In the genomic region with DNA sequence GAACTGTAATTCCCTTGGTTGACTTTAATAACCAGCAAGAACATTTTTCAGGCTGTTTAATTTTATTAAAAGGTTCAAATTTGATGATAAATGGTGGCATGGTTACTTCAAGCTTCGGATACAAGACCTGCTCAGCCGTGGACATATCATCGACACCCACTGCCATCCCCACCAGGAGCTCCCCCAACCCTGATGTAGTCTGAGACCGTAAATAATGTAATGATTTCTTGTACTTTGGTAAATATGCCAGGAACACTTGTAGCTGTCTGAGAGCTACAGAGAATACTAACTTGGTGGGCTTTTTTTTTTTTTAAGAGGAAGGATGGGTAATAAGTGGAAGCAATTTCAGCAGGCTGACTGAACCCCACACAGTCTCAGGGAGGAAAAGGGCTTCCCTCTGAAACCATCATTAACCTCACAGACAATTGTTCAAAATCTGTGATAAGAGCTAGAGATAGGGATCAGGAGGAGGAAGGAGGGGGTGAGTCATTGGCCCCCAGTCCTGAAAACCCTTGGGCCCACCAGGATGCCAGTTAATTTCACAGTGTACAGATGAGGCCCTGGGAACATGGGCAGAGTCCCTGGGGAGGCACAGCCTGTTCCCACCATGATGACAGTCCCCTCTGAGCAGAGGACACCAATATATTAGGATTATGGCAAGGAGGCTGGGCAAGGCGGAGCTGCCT, we compare ENCODE assay signal across 17 cellular contexts. TPM values are rescaled to one million over a fixed set of nuclear protein-coding genes. Genes with fewer than 3 reads are reported as not detected.
DNase-seq lines count a peak whose midpoint lies in the region; ATAC-seq, FAIRE-seq and TF ChIP-seq lines count a peak whose summit lies in the region.
"Had no signal": no experiment of that assay in that cellular context is flagged by ENCODE, and none has a peak within 500 bp of the region (broad histone marks: within the 10 kb centered on the region; RNA-seq: fewer than 3 reads in every experiment).

No MANE protein-coding gene starts in this region.

- H3K9ac ChIP-seq in HepG2 (ENCODE audit: insufficient read depth, low read depth, low read length): no peak overlapping the region

- CTCF ChIA-PET in A673 (lab: Charles Lee): no interaction called here
- CTCF ChIA-PET in HepG2 (lab: Yijun Ruan, JAX; ENCODE audit: low intra/inter-chr PET ratio, low total read pairs): no interaction called here
- CTCF ChIA-PET in Calu3 (lab: Charles Lee): interaction anchor here (0.6 kb wide), 1 partner anchor 984 kb away, joined by 5 read pairs; no protein-coding TSS in a partner anchor

- in situ Hi-C loops in HepG2 (cut with HindIII; ENCODE audit: extremely low pct_ligation_motif_present, low pct_unique_long_range_greater_than_20kb): no loop called here

- peaks cover 8% of the 10 kb centered on the region for H3K27me3 Mint-ChIP-seq in Calu3 (ENCODE audit: unreplicated experiment)

- H3K27ac ChIP-seq in A673 (ENCODE audit: low read depth, low read length, poor library complexity, severe bottlenecking): no peak overlapping the region
- no peak overlapping the region for H3K27ac ChIP-seq in HepG2 (ENCODE audit: extremely low read length, insufficient read depth, low read length)
- H3K27ac ChIP-seq: adrenal gland, prostate gland, SK-N-MC, thoracic aorta had no signal

- peak; percentile 55 for DNase-seq in A673 (ENCODE audit: low spot score)
- no peak for DNase-seq in HK-2 (ENCODE audit: unreplicated experiment)
- no peak for DNase-seq in HepG2 (ENCODE audit: low spot score)
- no peak for DNase-seq in Calu3
- DNase-seq in DMS79 (lab: John Stamatoyannopoulos, UW): no peak
- DNase-seq: activated CD8-positive, alpha-beta memory T cell treated with anti-CD3 and anti-CD28 coated beads for 24 hours; adrenal gland; NCI-H510A had no signal

- H3K36me3 ChIP-seq in A673 (ENCODE audit: insufficient read depth, low read length, poor library complexity, severe bottlenecking) (no peaks in the 10 kb centered on the region), HepG2 (replicated peaks in 1 of 2; ENCODE audit: control insufficient read depth in 1 of 2, insufficient read depth in 2 of 2, low read length in 2 of 2) (no peaks in the 10 kb centered on the region)
- H3K36me3 ChIP-seq: adrenal gland, prostate gland, thoracic aorta had no signal

- H3K79me2 ChIP-seq in HepG2 (ENCODE audit: insufficient read depth, low read length): no peaks in the 10 kb centered on the region

- peaks cover 15% of the 10 kb centered on the region for H3K4me1 ChIP-seq in A673 (ENCODE audit: insufficient read depth, low read length, poor library complexity, severe bottlenecking)
- H3K4me1 ChIP-seq in HepG2 (ENCODE audit: insufficient read depth, low read length): no peaks in the 10 kb centered on the region
- H3K4me1 ChIP-seq: adrenal gland, prostate gland had no signal

- no peak for TF ChIP-seq CTCF in A673 (conservative IDR thresholded peaks at IDR 0.05; ENCODE audit: low read depth, low read length)
- TF ChIP-seq CTCF in HepG2 (CRISPR knock-in tag; IDR thresholded peaks at IDR 0.05): no peak
- no peak for TF ChIP-seq CTCF in Calu3 (IDR thresholded peaks at IDR 0.05; ENCODE audit: unreplicated experiment)

- H3K4me3 Mint-ChIP-seq in Calu3 (ENCODE audit: low read depth, unreplicated experiment): no peak overlapping the region

- no peak overlapping the region for H3K4me3 ChIP-seq in A673 (ENCODE audit: low read depth, low read length, poor library complexity, severe bottlenecking)
- H3K4me3 ChIP-seq in HepG2 (replicated peaks in 1 of 3; ENCODE audit: insufficient read depth in 1 of 3, low read depth in 2 of 3, low read length in 3 of 3): no peak overlapping the region
- H3K4me3 ChIP-seq: adrenal gland, prostate gland, SK-N-MC, thoracic aorta had no signal

- TF ChIP-seq POLR2A in HepG2 (IDR thresholded peaks at IDR 0.05; ENCODE audit: insufficient read depth in 1 of 2, low read depth in 2 of 2, low read length in 2 of 2): no peak

- H3K4me2 ChIP-seq in HepG2 (ENCODE audit: low read depth, low read length): no peak overlapping the region

- H3K9me3 ChIP-seq in A673 (ENCODE audit: low read depth, low read length, poor library complexity, severe bottlenecking) (no peaks in the 10 kb centered on the region), HepG2 (ENCODE audit: low read length) (peaks cover 5% of the 10 kb centered on the region; the same call in 1 of the 2 replicates)
- H3K9me3 ChIP-seq: adrenal gland, prostate gland, thoracic aorta had no signal

- intact Hi-C loops in A673 (cut with micrococcal nuclease; ENCODE audit: unreplicated experiment) (no loop called here), HepG2 (cut with micrococcal nuclease; ENCODE audit: unreplicated experiment) (no loop called here), Calu3 (cut with micrococcal nuclease; ENCODE audit: unreplicated experiment) (no loop called here)

- WGBS in HepG2 (ENCODE audit: low lambda C conversion rate): 77% methylated on average over 5 of the region's 5 CpGs

- peaks cover 9% of the 10 kb centered on the region for H3K9me3 Mint-ChIP-seq in Calu3 (ENCODE audit: low read depth, unreplicated experiment)

- no peaks in the 10 kb centered on the region for H3K4me1 Mint-ChIP-seq in Calu3 (ENCODE audit: low read depth, unreplicated experiment)

- no peak for TF ChIP-seq RAD21 in HepG2 (CRISPR knock-in tag; IDR thresholded peaks at IDR 0.05)

- BruUV-seq in A673 (replicated peaks; lab: Mats Ljungman, UMichigan) (no TSS peak), HepG2 (replicated peaks; lab: Mats Ljungman, UMichigan) (no TSS peak), Calu3 (replicated peaks; lab: Mats Ljungman, UMichigan) (no TSS peak)

- no peak for FAIRE-seq in HepG2 (lab: Jason Lieb, UNC)
- FAIRE-seq: H1 had no signal

- no peak overlapping the region for H3K27ac Mint-ChIP-seq in Calu3 (ENCODE audit: unreplicated experiment)

- POLR2A ChIA-PET in A673 (lab: Charles Lee; ENCODE audit: low non-redundant PET): interaction anchor here (0.7 kb wide), 1 partner anchor 102 kb away, joined by 4 read pairs; no protein-coding TSS in a partner anchor
- POLR2A ChIA-PET in HepG2 (lab: Yijun Ruan, JAX): no interaction called here

- H3K27me3 ChIP-seq in A673 (replicated peaks; ENCODE audit: insufficient read depth, low read depth, low read length, poor library complexity) (no peaks in the 10 kb centered on the region), HepG2 (ENCODE audit: control insufficient read depth in 1 of 2, insufficient read depth in 2 of 2, low read length in 2 of 2) (no peaks in the 10 kb centered on the region)
- H3K27me3 ChIP-seq: adrenal gland had no signal

- TF ChIP-seq EP300 in HepG2 (IDR thresholded peaks at IDR 0.05; ENCODE audit: low read depth in 2 of 2, low read length in 2 of 2) (no peak), HepG2 (CRISPR knock-in tag; IDR thresholded peaks at IDR 0.05; ENCODE audit: borderline replicate concordance) (no peak)

- ATAC-seq in GM19328 (IDR thresholded peaks at IDR 0.05; ENCODE audit: unreplicated experiment): peak; percentile 23
- peak; percentile 15 for ATAC-seq in HG02840 (IDR thresholded peaks at IDR 0.05; ENCODE audit: low FRiP score, unreplicated experiment)
- peak; percentile 3 for ATAC-seq in HG03565 (IDR thresholded peaks at IDR 0.05; ENCODE audit: unreplicated experiment)
- ATAC-seq in HepG2: no peak

- H3K36me3 Mint-ChIP-seq in Calu3 (ENCODE audit: insufficient read depth, unreplicated experiment): no peaks in the 10 kb centered on the region

- H4K20me1 ChIP-seq in HepG2 (ENCODE audit: insufficient read depth, low read length): no peaks in the 10 kb centered on the region

- no peak overlapping the region for H2AFZ ChIP-seq in HepG2 (ENCODE audit: low read length)

TF ChIP-seq in HepG2, 621 proteins besides CTCF, POLR2A, EP300 and RAD21 (continues in another document):
- TF ChIP-seq ZFP1 (CRISPR knock-in tag; IDR thresholded peaks at IDR 0.05) (no peak), ZNF296 (CRISPR knock-in tag; conservative IDR thresholded peaks at IDR 0.05) (no peak), ZNF333 (CRISPR knock-in tag; IDR thresholded peaks at IDR 0.05; ENCODE audit: borderline replicate concordance) (no peak), NFIB (CRISPR knock-in tag; IDR thresholded peaks at IDR 0.05; ENCODE audit: borderline replicate concordance) (no peak), ZBTB7A (CRISPR knock-in tag; IDR thresholded peaks at IDR 0.05) (no peak), SYNCRIP (IDR thresholded peaks at IDR 0.05; ENCODE audit: insufficient read depth, low read depth, low read length) (no peak), RFX1 (IDR thresholded peaks at IDR 0.05) (no peak), TCF7 (IDR thresholded peaks at IDR 0.05; ENCODE audit: low read depth) (no peak), NCOA5 (CRISPR knock-in tag; IDR thresholded peaks at IDR 0.05) (no peak), CAMTA2 (CRISPR knock-in tag; IDR thresholded peaks at IDR 0.05; ENCODE audit: borderline replicate concordance) (no peak)

RNA-seq across cellular contexts. Expression of gene APCDD1L, which starts 56.0 kb away (rescaled TPM):
- total RNA-seq in A673 (2021) (not detected in 2 replicates), HepG2 (2016; rRNA removed; fragmentation: Illumina TruSeq; extraction: Trizol) (not detected in 2 replicates), Calu3 (2022) (not detected in 2 replicates)
- not detected in 2 replicates for total RNA-seq in HepG2 (2016; cell fraction: cytosol; rRNA removed; fragmentation: Illumina TruSeq; extraction: Trizol; ENCODE audit: low read depth)
- total RNA-seq in HepG2 (2016; cell fraction: insoluble cytoplasmic fraction; rRNA removed; fragmentation: Illumina TruSeq; extraction: Trizol): not detected in 2 replicates
- total RNA-seq in HepG2 (2016; cell fraction: membrane; rRNA removed; fragmentation: Illumina TruSeq; extraction: Trizol): not detected in 2 replicates
- not detected in 2 replicates for total RNA-seq in HepG2 (2016; cell fraction: nucleus; rRNA removed; fragmentation: Illumina TruSeq; extraction: Trizol)
- not detected in 2 replicates for polyA plus RNA-seq in HepG2 (2011; rRNA removed)
- not detected in 2 replicates for polyA plus RNA-seq in HepG2 (2011; cell fraction: cytosol; rRNA removed)
- not detected in 2 replicates for polyA plus RNA-seq in HepG2 (2011; cell fraction: nucleus; rRNA removed)
- polyA plus RNA-seq in HepG2 (2012): not detected in 2 replicates
- not detected in 2 replicates for polyA plus RNA-seq in HepG2 (2016; cell fraction: cytosol; fragmentation: Illumina TruSeq; extraction: Trizol; ENCODE audit: low read depth)
- not detected in 2 replicates for polyA plus RNA-seq in HepG2 (2016; cell fraction: insoluble cytoplasmic fraction; fragmentation: Illumina TruSeq; extraction: Trizol; ENCODE audit: low read depth)
- polyA plus RNA-seq in HepG2 (2016; cell fraction: membrane; fragmentation: Illumina TruSeq; extraction: Trizol; ENCODE audit: low read depth): not detected in 2 replicates
- not detected in 2 replicates for polyA plus RNA-seq in HepG2 (2016; cell fraction: nucleus; fragmentation: Illumina TruSeq; extraction: Trizol; ENCODE audit: insufficient read depth, low read depth)
- polyA minus RNA-seq in HepG2 (2011; rRNA and poly(A)+ RNA removed; ENCODE audit: low replicate concordance): 0.09 TPM in 1 of 2 replicates, not detected in the other
- not detected in 2 replicates for polyA minus RNA-seq in HepG2 (2011; cell fraction: cytosol; rRNA and poly(A)+ RNA removed)
- polyA minus RNA-seq in HepG2 (2011; cell fraction: nucleus; rRNA and poly(A)+ RNA removed): not detected in 2 replicates
- total RNA-seq: G401, liver had no signal
